Comparison of ENCODE assay signal across 11 cellular contexts in genomic region chr2:128280901-128281321, GRCh38. TPM values are rescaled to one million over a fixed set of nuclear protein-coding genes. Genes with fewer than 3 reads are reported as not detected.
A peak's percentile ranks its signal among the peaks of the same experiment; 100 is the strongest.
DNase-seq lines count a peak whose midpoint lies in the region; ATAC-seq, FAIRE-seq and TF ChIP-seq lines count a peak whose summit lies in the region.
"Had no signal": no experiment of that assay in that cellular context is flagged by ENCODE, and none has a peak within 500 bp of the region (broad histone marks: within the 10 kb centered on the region; RNA-seq: fewer than 3 reads in every experiment).

No MANE protein-coding gene starts in this region.

- intact Hi-C loops in Right ventricle myocardium superior (cut with DNase I) = no loop called here
- intact Hi-C loops in vagina (cut with DNase I) = no loop called here

- H3K27me3 ChIP-seq in right atrium auricular region (no peaks in the 10 kb centered on the region), gastroesophageal sphincter (no peaks in the 10 kb centered on the region), vagina (no peaks in the 10 kb centered on the region), MM.1S (replicated peaks; ENCODE audit: insufficient read depth, low read length) (no peaks in the 10 kb centered on the region)
- H3K27me3 ChIP-seq: colonic mucosa had no signal

- H3K4me2 ChIP-seq in MM.1S (ENCODE audit: low read depth, low read length) = no peak overlapping the region

- H3K4me1 ChIP-seq in right atrium auricular region (peaks cover 0 to 42% of the 10 kb centered on the region in 2 donors), gastroesophageal sphincter (peaks cover 0 to 51% (median 27%) of the 10 kb centered on the region in 3 donors), vagina (peaks cover 67% of the 10 kb centered on the region), MM.1S (ENCODE audit: low read length) (no peaks in the 10 kb centered on the region)
- H3K4me1 ChIP-seq: colonic mucosa had no signal

- FAIRE-seq in GM12892 (lab: Jason Lieb, UNC) = no peak

- TF ChIP-seq CTCF in right atrium auricular region (IDR thresholded peaks at IDR 0.05) (no peak), gastroesophageal sphincter (IDR thresholded peaks at IDR 0.05) (no peak), vagina (IDR thresholded peaks at IDR 0.05) (no peak), MM.1S (IDR thresholded peaks at IDR 0.05; ENCODE audit: low read length) (no peak)

- H3K27ac ChIP-seq in right atrium auricular region (no peak overlapping the region), gastroesophageal sphincter (peak overlapping the region in 1 of 4 donors; percentile 22), vagina (peak overlapping the region; percentile 23), MM.1S (ENCODE audit: low read length) (no peak overlapping the region)
- H3K27ac ChIP-seq: colonic mucosa had no signal

- peak overlapping the region; percentile 45 to 56 for H3K27ac Mint-ChIP-seq in natural killer cell treated with Interleukin-12 subunit alpha and Interleukin-12 subunit beta and Interleukin-15 and Interleukin-18, amount 100 ng/mL, for 72 hours

- peak; percentile 58 for ATAC-seq in Right ventricle myocardium superior (ENCODE audit: poor library complexity)
- ATAC-seq in gastroesophageal sphincter = peak; percentile 62
- no peak for ATAC-seq in natural killer cell treated with Interleukin-12 subunit alpha and Interleukin-12 subunit beta and Interleukin-15 and Interleukin-18, amount 100 ng/mL, for 72 hours

- H2AFZ ChIP-seq in MM.1S (ENCODE audit: low read length) = no peak overlapping the region

- TF ChIP-seq EP300 in gastroesophageal sphincter (IDR thresholded peaks at IDR 0.05) = no peak

- TF ChIP-seq POLR2A in gastroesophageal sphincter (IDR thresholded peaks at IDR 0.05) (no peak), vagina (IDR thresholded peaks at IDR 0.05) (no peak), GM12892 (IDR thresholded peaks at IDR 0.05; ENCODE audit: low read depth, low read length) (no peak)

- H3K4me1 Mint-ChIP-seq in natural killer cell treated with Interleukin-12 subunit alpha and Interleukin-12 subunit beta and Interleukin-15 and Interleukin-18, amount 100 ng/mL, for 72 hours (ENCODE audit: low read depth in 2 of 2) = peaks cover 18 to 26% of the 10 kb centered on the region in 2 donors

- H3K36me3 ChIP-seq in right atrium auricular region (no peaks in the 10 kb centered on the region), gastroesophageal sphincter (peaks cover 0 to 21% of the 10 kb centered on the region in 2 donors), vagina (no peaks in the 10 kb centered on the region), MM.1S (replicated peaks; ENCODE audit: insufficient read depth, low read length) (no peaks in the 10 kb centered on the region)
- H3K36me3 ChIP-seq: colonic mucosa had no signal

- no peaks in the 10 kb centered on the region for H3K9me3 Mint-ChIP-seq in natural killer cell treated with Interleukin-12 subunit alpha and Interleukin-12 subunit beta and Interleukin-15 and Interleukin-18, amount 100 ng/mL, for 72 hours

- DNase-seq in Right ventricle myocardium superior = peak; percentile 72
- no peak for DNase-seq in right atrium auricular region (ENCODE audit: low spot score)
- DNase-seq in natural killer cell treated with Interleukin-12 subunit alpha and Interleukin-12 subunit beta and Interleukin-15 and Interleukin-18, amount 100 ng/mL, for 72 hours (ENCODE audit: low spot score) = peak; percentile 60
- DNase-seq in vagina (ENCODE audit: extremely low spot score in 2 of 2) = no peak
- DNase-seq in retina = no peak
- DNase-seq in MM.1S = no peak
- no peak for DNase-seq in GM12892 (ENCODE audit: insufficient read length)
- DNase-seq: colonic mucosa; stimulated activated CD4-positive, alpha-beta T cell treated with anti-CD3 and anti-CD28 coated beads, Interleukin-15, amount 100 ng/mL, for 24 hours; stimulated activated naive CD4-positive, alpha-beta T cell treated with Interleukin-2 at 50 U/mL for 16 hours had no signal

- H3K27me3 Mint-ChIP-seq in natural killer cell treated with Interleukin-12 subunit alpha and Interleukin-12 subunit beta and Interleukin-15 and Interleukin-18, amount 100 ng/mL, for 72 hours = no peaks in the 10 kb centered on the region

- WGBS in gastroesophageal sphincter (ENCODE audit: low coverage in 1 of 2), 2 donors = 80% methylated on average over 1 of the region's 5 CpGs; no CpG with 5 or more reads in 1 of the 2 donors

- peaks cover 56% of the 10 kb centered on the region for H3K79me2 ChIP-seq in MM.1S (ENCODE audit: low read length)

- H3K9ac ChIP-seq in MM.1S (ENCODE audit: low read length) = no peak overlapping the region

- H3K9me3 ChIP-seq in right atrium auricular region = no peaks in the 10 kb centered on the region
- H3K9me3 ChIP-seq in gastroesophageal sphincter = no peaks in the 10 kb centered on the region
- no peaks in the 10 kb centered on the region for H3K9me3 ChIP-seq in vagina
- H3K9me3 ChIP-seq in MM.1S (replicated peaks; ENCODE audit: insufficient read depth, low read length) = no peaks in the 10 kb centered on the region
- H3K9me3 ChIP-seq: colonic mucosa had no signal

- peak overlapping the region; percentile 39 for H3K4me3 Mint-ChIP-seq in natural killer cell treated with Interleukin-12 subunit alpha and Interleukin-12 subunit beta and Interleukin-15 and Interleukin-18, amount 100 ng/mL, for 72 hours

- no peaks in the 10 kb centered on the region; the same call in 1 of the 2 replicates for H4K20me1 ChIP-seq in MM.1S (ENCODE audit: insufficient read depth, low read length)

- no peaks in the 10 kb centered on the region for H3K9me2 ChIP-seq in MM.1S (replicated peaks; ENCODE audit: insufficient read depth, low read length)

- H3K4me3 ChIP-seq in right atrium auricular region = no peak overlapping the region
- H3K4me3 ChIP-seq in gastroesophageal sphincter = no peak overlapping the region
- no peak overlapping the region for H3K4me3 ChIP-seq in vagina
- no peak overlapping the region for H3K4me3 ChIP-seq in MM.1S (ENCODE audit: low read length)
- H3K4me3 ChIP-seq: colonic mucosa had no signal

- H3F3A ChIP-seq in MM.1S (ENCODE audit: insufficient read depth, low read length) = no peaks in the 10 kb centered on the region

- no peaks in the 10 kb centered on the region for H3K36me3 Mint-ChIP-seq in natural killer cell treated with Interleukin-12 subunit alpha and Interleukin-12 subunit beta and Interleukin-15 and Interleukin-18, amount 100 ng/mL, for 72 hours

RNA-seq across cellular contexts. Expression of gene HS6ST1, which starts 37.8 kb away (rescaled TPM):
- 35.1 TPM for total RNA-seq in Right ventricle myocardium superior
- 10 to 100 TPM; 19.0 to 25.8 TPM for total RNA-seq in right atrium auricular region
- 10 to 100 TPM; 20.5 to 43.6 (median 32.1) TPM for total RNA-seq in gastroesophageal sphincter
- 10 to 100 TPM; 17.5 to 25.5 TPM for total RNA-seq in natural killer cell treated with Interleukin-12 subunit alpha and Interleukin-12 subunit beta and Interleukin-15 and Interleukin-18, amount 100 ng/mL, for 72 hours
- 68.5 TPM for total RNA-seq in vagina
- polyA plus RNA-seq in GM12892 (2012; ENCODE audit: missing spikeins) = 3.3 TPM

Comparison
In these comparisons a context has a peak if more than half of its experiments do, and no peak if none do; other contexts are left out.
1. DNase-seq: peak in Right ventricle myocardium superior (single experiment) and natural killer cell treated with Interleukin-12 subunit alpha and Interleukin-12 subunit beta and Interleukin-15 and Interleukin-18, amount 100 ng/mL, for 72 hours (single experiment); none in right atrium auricular region (single experiment), vagina (0 of 2), retina (single experiment), MM.1S (single experiment) and GM12892 (single experiment).
2. ATAC-seq: peak in Right ventricle myocardium superior (single experiment) and gastroesophageal sphincter (single experiment); none in natural killer cell treated with Interleukin-12 subunit alpha and Interleukin-12 subunit beta and Interleukin-15 and Interleukin-18, amount 100 ng/mL, for 72 hours (0 of 2).